ENCODE assay signal across 8 cellular contexts in genomic region chr1:64470670-64471217, GRCh38. TPM values are rescaled to one million over a fixed set of nuclear protein-coding genes. Genes with fewer than 3 reads are reported as not detected.
A peak's percentile ranks its signal among the peaks of the same experiment; 100 is the strongest.
DNase-seq lines count a peak whose midpoint lies in the region; ATAC-seq, FAIRE-seq and TF ChIP-seq lines count a peak whose summit lies in the region.

No MANE protein-coding gene starts in this region.

- H3K9ac ChIP-seq in endodermal cell (ENCODE audit: extremely low read depth, low read length, poor library complexity, severe bottlenecking) = peak overlapping the region; percentile 47
- H3K9ac ChIP-seq in mucosa of rectum (ENCODE audit: low read depth in 1 of 2, low read length in 2 of 2) = peak overlapping the region; percentile 47 to 61

- peaks cover 48% of the 10 kb centered on the region for H3K27me3 Mint-ChIP-seq in activated T-cell treated with anti-CD3 and anti-CD28 coated beads, Interleukin-2, amount 50 U/mL, for 24 hours
- peaks cover 30% of the 10 kb centered on the region for H3K27me3 Mint-ChIP-seq in endodermal cell (ENCODE audit: insufficient read depth)

- H3K9me3 ChIP-seq in RWPE2 (ENCODE audit: severe bottlenecking) (no peaks in the 10 kb centered on the region), endodermal cell (ENCODE audit: control insufficient read depth, low read length) (no peaks in the 10 kb centered on the region), mucosa of rectum (ENCODE audit: control insufficient read depth in 2 of 2, low read length in 2 of 2) (no peaks in the 10 kb centered on the region), uterus (no peaks in the 10 kb centered on the region)

- FAIRE-seq in frontal cortex (lab: Jason Lieb, UNC) = no peak

- no peak for TF ChIP-seq CTCF in RWPE2 (IDR thresholded peaks at IDR 0.05; ENCODE audit: poor library complexity, severe bottlenecking)
- TF ChIP-seq CTCF in endodermal cell (conservative IDR thresholded peaks at IDR 0.05) = no peak
- no peak for TF ChIP-seq CTCF in uterus (IDR thresholded peaks at IDR 0.05)

- no peaks in the 10 kb centered on the region for H3K36me3 ChIP-seq in RWPE2 (ENCODE audit: low read depth)
- no peaks in the 10 kb centered on the region for H3K36me3 ChIP-seq in endodermal cell (ENCODE audit: control insufficient read depth, insufficient read depth, low read length)
- no peaks in the 10 kb centered on the region for H3K36me3 ChIP-seq in mucosa of rectum (ENCODE audit: control insufficient read depth in 2 of 2, insufficient read depth in 2 of 2, low read length in 2 of 2)
- H3K36me3 ChIP-seq in uterus = no peaks in the 10 kb centered on the region

- 0% methylated on average over 5 to 41 of the region's 41 CpGs for WGBS in endodermal cell (ENCODE audit: insufficient coverage in 1 of 2, insufficient read length in 1 of 2), 2 experiments

- peak overlapping the region; percentile 73 for H3K27ac Mint-ChIP-seq in activated T-cell treated with anti-CD3 and anti-CD28 coated beads, Interleukin-2, amount 50 U/mL, for 24 hours
- H3K27ac Mint-ChIP-seq in endodermal cell = peak overlapping the region; percentile 86

- H3K4me1 Mint-ChIP-seq in activated T-cell treated with anti-CD3 and anti-CD28 coated beads, Interleukin-2, amount 50 U/mL, for 24 hours (ENCODE audit: low read depth) = peaks cover 19% of the 10 kb centered on the region
- peaks cover 34% of the 10 kb centered on the region for H3K4me1 Mint-ChIP-seq in endodermal cell

- H3K36me3 Mint-ChIP-seq in activated T-cell treated with anti-CD3 and anti-CD28 coated beads, Interleukin-2, amount 50 U/mL, for 24 hours (ENCODE audit: low read depth) = no peaks in the 10 kb centered on the region
- H3K36me3 Mint-ChIP-seq in endodermal cell (ENCODE audit: low read depth) = no peaks in the 10 kb centered on the region

- no peak for TF ChIP-seq POLR2A in uterus (IDR thresholded peaks at IDR 0.05)

- no peaks in the 10 kb centered on the region for H3K27me3 ChIP-seq in RWPE2 (ENCODE audit: insufficient read depth, poor library complexity, severe bottlenecking)
- H3K27me3 ChIP-seq in endodermal cell (ENCODE audit: control insufficient read depth, insufficient read depth, low read length, poor library complexity, severe bottlenecking) = peaks cover 31% of the 10 kb centered on the region
- peaks cover 27% of the 10 kb centered on the region in 2 donors for H3K27me3 ChIP-seq in mucosa of rectum (ENCODE audit: control insufficient read depth in 2 of 2, insufficient read depth in 2 of 2, low read length in 2 of 2)
- no peaks in the 10 kb centered on the region for H3K27me3 ChIP-seq in uterus

- intact Hi-C loops in uterus (cut with DNase I; ENCODE audit: low total_unique reads) = loop anchor here (10.0 kb wide), 2 partner anchors 174 to 534 kb away; no protein-coding TSS in a partner anchor

- no peak overlapping the region for H3K27ac ChIP-seq in RWPE2 (ENCODE audit: poor library complexity, severe bottlenecking)
- peak overlapping the region; percentile 39 for H3K27ac ChIP-seq in endodermal cell (ENCODE audit: low read depth, low read length)
- peak overlapping the region in 1 of 2 donors; percentile 37 for H3K27ac ChIP-seq in mucosa of rectum (ENCODE audit: low read depth in 2 of 2, low read length in 2 of 2)
- H3K27ac ChIP-seq in uterus = peak overlapping the region; percentile 92 to 96

- H3K4me1 ChIP-seq in RWPE2 (ENCODE audit: insufficient read depth, poor library complexity, severe bottlenecking) = peaks cover 2% of the 10 kb centered on the region
- peaks cover 8% of the 10 kb centered on the region for H3K4me1 ChIP-seq in endodermal cell (ENCODE audit: control insufficient read depth, insufficient read depth, low read length)
- peaks cover 9 to 17% of the 10 kb centered on the region in 2 donors for H3K4me1 ChIP-seq in mucosa of rectum (ENCODE audit: control insufficient read depth in 2 of 2, insufficient read depth in 2 of 2, low read length in 2 of 2)
- no peaks in the 10 kb centered on the region for H3K4me1 ChIP-seq in uterus

- peak overlapping the region; percentile 82 for H3K4me3 Mint-ChIP-seq in activated T-cell treated with anti-CD3 and anti-CD28 coated beads, Interleukin-2, amount 50 U/mL, for 24 hours
- peak overlapping the region; percentile 93 for H3K4me3 Mint-ChIP-seq in endodermal cell

- ATAC-seq in HG02884 (IDR thresholded peaks at IDR 0.05; ENCODE audit: unreplicated experiment) = peak; percentile 17
- ATAC-seq in RWPE2 (ENCODE audit: low read depth) = peak; percentile 44

- no peaks in the 10 kb centered on the region for H3K9me3 Mint-ChIP-seq in activated T-cell treated with anti-CD3 and anti-CD28 coated beads, Interleukin-2, amount 50 U/mL, for 24 hours
- H3K9me3 Mint-ChIP-seq in endodermal cell = no peaks in the 10 kb centered on the region

- peak; percentile 51 for DNase-seq in activated T-cell treated with anti-CD3 and anti-CD28 coated beads, Interleukin-2, amount 50 U/mL, for 24 hours
- no peak for DNase-seq in activated T-cell treated with anti-CD3 and anti-CD28 coated beads, Interleukin-2, amount 50 U/mL, for 1 hour
- DNase-seq in RWPE2 (ENCODE audit: low spot score) (no peak), endodermal cell (peak; percentile 80), uterus (peak; percentile 40 to 46), frontal cortex (ENCODE audit: low spot score in 2 of 2) (no peak)

- peak overlapping the region; percentile 73 for H3K4me3 ChIP-seq in RWPE2 (ENCODE audit: severe bottlenecking)
- H3K4me3 ChIP-seq in endodermal cell (ENCODE audit: low read length) = peak overlapping the region; percentile 83
- peak overlapping the region; percentile 64 to 74 for H3K4me3 ChIP-seq in mucosa of rectum (ENCODE audit: low read length in 2 of 2)
- peak overlapping the region; percentile 56 to 89 for H3K4me3 ChIP-seq in uterus

RNA-seq across cellular contexts. Expression of gene CACHD1, which starts 0.8 kb away (rescaled TPM):
- total RNA-seq in endodermal cell (10 to 100 TPM; 29.2 to 40.7 TPM), uterus (10 to 100 TPM; 19.2 to 39.9 (median 28.8) TPM), frontal cortex (17.5 TPM)
- polyA plus RNA-seq in endodermal cell (2013, experiment 1 of 2) = 66.1 TPM
- polyA plus RNA-seq in endodermal cell (2013, experiment 2 of 2) = 61.7 TPM

Comparison
In these comparisons a context has a peak if more than half of its experiments do, and no peak if none do; other contexts are left out.
1. DNase-seq: peak in activated T-cell treated with anti-CD3 and anti-CD28 coated beads, Interleukin-2, amount 50 U/mL, for 24 hours (single experiment), endodermal cell (single experiment) and uterus (2 of 2); none in activated T-cell treated with anti-CD3 and anti-CD28 coated beads, Interleukin-2, amount 50 U/mL, for 1 hour (single experiment), RWPE2 (single experiment) and frontal cortex (0 of 2).
2. Peak in every context shown above with its lines, with median percentiles within 50 percentile points of each other: H3K4me3 ChIP-seq.